In genomic region chr2:11406492-11407381, GRCh38 we compare ENCODE assay signal across 10 cellular contexts. TPM values are rescaled to one million over a fixed set of nuclear protein-coding genes. Genes with fewer than 3 reads are reported as not detected.
A peak's percentile ranks its signal among the peaks of the same experiment; 100 is the strongest.
DNase-seq lines count a peak whose midpoint lies in the region; ATAC-seq and TF ChIP-seq lines count a peak whose summit lies in the region.
"Had no signal": no experiment of that assay in that cellular context is flagged by ENCODE, and none has a peak within 500 bp of the region (broad histone marks: within the 10 kb centered on the region; RNA-seq: fewer than 3 reads in every experiment).

No MANE protein-coding gene starts in this region.

- H3K36me3 ChIP-seq in A673 (ENCODE audit: insufficient read depth, low read length, poor library complexity, severe bottlenecking): no peaks in the 10 kb centered on the region
- H3K36me3 ChIP-seq in mucosa of stomach (ENCODE audit: control insufficient read depth, insufficient read depth, low read length): no peaks in the 10 kb centered on the region
- H3K36me3 ChIP-seq: neutrophil had no signal

- H3K4me3 ChIP-seq in A673 (ENCODE audit: low read depth, low read length, poor library complexity, severe bottlenecking) (no peak overlapping the region), mucosa of stomach (ENCODE audit: low read length) (no peak overlapping the region)

- H3K27ac ChIP-seq in A673 (ENCODE audit: low read depth, low read length, poor library complexity, severe bottlenecking): no peak overlapping the region
- H3K27ac ChIP-seq: neutrophil had no signal

- intact Hi-C loops in A673 (cut with micrococcal nuclease; ENCODE audit: unreplicated experiment): no loop called here

- no peak for ATAC-seq in GM21786 (IDR thresholded peaks at IDR 0.05; ENCODE audit: unreplicated experiment)

- TF ChIP-seq CTCF in A673 (conservative IDR thresholded peaks at IDR 0.05; ENCODE audit: low read depth, low read length): no peak

- H3K9me3 ChIP-seq in A673 (ENCODE audit: low read depth, low read length, poor library complexity, severe bottlenecking) (no peaks in the 10 kb centered on the region), mucosa of stomach (ENCODE audit: control insufficient read depth, low read length) (no peaks in the 10 kb centered on the region)
- H3K9me3 ChIP-seq: neutrophil had no signal

- peak; percentile 60 for DNase-seq in A673 (ENCODE audit: low spot score)
- DNase-seq in LHCN-M2 (ENCODE audit: low read depth): peak; percentile 79
- peak; percentile 49 to 83 for DNase-seq in dermis microvascular lymphatic vessel endothelial cell (ENCODE audit: low read depth in 2 of 2)
- DNase-seq in NK-92 treated with Interleukin-12 subunit alpha and Interleukin-12 subunit beta, amount 100 ng/mL, for 24 hours (lab: John Stamatoyannopoulos, UW): no peak
- no peak for DNase-seq in stimulated activated CD4-positive, alpha-beta T cell treated with anti-CD3 and anti-CD28 coated beads, Interleukin-4, amount 100 ng/mL, for 24 hours
- DNase-seq in HPDE6-E6E7 (ENCODE audit: extremely low spot score): no peak
- DNase-seq: CD4-positive, CD25-positive, alpha-beta regulatory T cell had no signal

- POLR2A ChIA-PET in A673 (lab: Charles Lee; ENCODE audit: low non-redundant PET): no interaction called here

- peak overlapping the region; percentile 42 for H3K9ac ChIP-seq in mucosa of stomach (ENCODE audit: low read length)

- H3K27me3 ChIP-seq in A673 (replicated peaks; ENCODE audit: insufficient read depth, low read depth, low read length, poor library complexity) (no peaks in the 10 kb centered on the region), mucosa of stomach (ENCODE audit: control insufficient read depth, insufficient read depth, low read length) (no peaks in the 10 kb centered on the region)
- H3K27me3 ChIP-seq: neutrophil had no signal

- peaks cover 10% of the 10 kb centered on the region for H3K4me1 ChIP-seq in A673 (ENCODE audit: insufficient read depth, low read length, poor library complexity, severe bottlenecking)
- H3K4me1 ChIP-seq in mucosa of stomach (ENCODE audit: control insufficient read depth, insufficient read depth, low read length): peaks cover 39% of the 10 kb centered on the region

- CTCF ChIA-PET in A673 (lab: Charles Lee): interaction anchor here (0.5 kb wide), 1 partner anchor 177 kb away, joined by 3 read pairs; no protein-coding TSS in a partner anchor

- BruUV-seq in A673 (replicated peaks; lab: Mats Ljungman, UMichigan): no TSS peak

RNA-seq across cellular contexts. Expression of gene E2F6, which starts 59.2 kb away (rescaled TPM):
- 32.8 and 35.5 TPM in 2 replicates for total RNA-seq in A673 (2021)
- 21.9 and 23.6 TPM in 2 replicates for total RNA-seq in LHCN-M2 (2014; rRNA removed)
- 8.9 TPM for polyA plus RNA-seq in LHCN-M2 (2012)
- total RNA-seq in dermis microvascular lymphatic vessel endothelial cell: 8.9 and 12.0 TPM in 2 replicates

Comparison
In these comparisons a context has a peak if more than half of its experiments do, and no peak if none do; other contexts are left out.
1. DNase-seq: peak in A673 (single experiment), LHCN-M2 (single experiment) and dermis microvascular lymphatic vessel endothelial cell (2 of 2); none in NK-92 treated with Interleukin-12 subunit alpha and Interleukin-12 subunit beta, amount 100 ng/mL, for 24 hours (single experiment), stimulated activated CD4-positive, alpha-beta T cell treated with anti-CD3 and anti-CD28 coated beads, Interleukin-4, amount 100 ng/mL, for 24 hours (single experiment) and HPDE6-E6E7 (single experiment).